ENCODE assay signal across 15 cellular contexts in genomic region chr11:1017269-1018005, GRCh38. TPM values are rescaled to one million over a fixed set of nuclear protein-coding genes. Genes with fewer than 3 reads are reported as not detected.
DNase-seq lines count a peak whose midpoint lies in the region; ATAC-seq and FAIRE-seq lines count a peak whose summit lies in the region.
"Had no signal": no experiment of that assay in that cellular context is flagged by ENCODE, and none has a peak within 500 bp of the region (broad histone marks: within the 10 kb centered on the region; RNA-seq: fewer than 3 reads in every experiment).

No MANE protein-coding gene starts in this region.

- H3K27me3 Mint-ChIP-seq in activated CD4-positive, alpha-beta T cell treated with anti-CD3 and anti-CD28 coated beads, Interleukin-2, amount 10 ng/mL, durations not matched to agents 24 days and 14 days: no peaks in the 10 kb centered on the region
- H3K27me3 Mint-ChIP-seq in activated T-helper 1 cell treated with anti-CD3 and anti-CD28 coated beads, Interleukin-12 subunit alpha, Interleukin-12 subunit beta, Interleukin-2, Interleukin-4 antibody, amounts not matched to agents 30 ng/mL and 10 ng/mL and 1 ng/mL, durations not matched to agents 14 hours and 24 hours and 36 hours (ENCODE audit: insufficient read depth): no peaks in the 10 kb centered on the region

- intact Hi-C loops in activated CD4-positive, alpha-beta T cell treated with anti-CD3 and anti-CD28 coated beads, Interleukin-2, amount 10 ng/mL, durations not matched to agents 24 days and 14 days (cut with micrococcal nuclease): no loop called here
- intact Hi-C loops in activated T-helper 1 cell treated with anti-CD3 and anti-CD28 coated beads, Interleukin-12 subunit alpha, Interleukin-12 subunit beta, Interleukin-2, Interleukin-4 antibody, amounts not matched to agents 30 ng/mL and 10 ng/mL and 1 ng/mL, durations not matched to agents 14 hours and 24 hours and 36 hours (cut with micrococcal nuclease): no loop called here

- peaks cover 0 to 2% of the 10 kb centered on the region in 2 donors for H3K36me3 ChIP-seq in small intestine (ENCODE audit: control insufficient read depth in 2 of 2, insufficient read depth in 2 of 2, low read length in 2 of 2)

- peaks cover 7% of the 10 kb centered on the region for H3K36me3 Mint-ChIP-seq in activated CD4-positive, alpha-beta T cell treated with anti-CD3 and anti-CD28 coated beads, Interleukin-2, amount 10 ng/mL, durations not matched to agents 24 days and 14 days (ENCODE audit: low read depth)
- H3K36me3 Mint-ChIP-seq in activated T-helper 1 cell treated with anti-CD3 and anti-CD28 coated beads, Interleukin-12 subunit alpha, Interleukin-12 subunit beta, Interleukin-2, Interleukin-4 antibody, amounts not matched to agents 30 ng/mL and 10 ng/mL and 1 ng/mL, durations not matched to agents 14 hours and 24 hours and 36 hours (ENCODE audit: low read depth): peaks cover 14% of the 10 kb centered on the region

- peak; percentile 60 for DNase-seq in activated CD4-positive, alpha-beta T cell treated with anti-CD3 and anti-CD28 coated beads, Interleukin-2, amount 10 ng/mL, durations not matched to agents 24 days and 14 days
- no peak for DNase-seq in activated CD4-positive, alpha-beta T cell treated with anti-CD3 and anti-CD28 coated beads for 48 hours
- DNase-seq in activated T-helper 1 cell treated with anti-CD3 and anti-CD28 coated beads, Interleukin-12 subunit alpha, Interleukin-12 subunit beta, Interleukin-2, Interleukin-4 antibody, amounts not matched to agents 30 ng/mL and 10 ng/mL and 1 ng/mL, durations not matched to agents 14 hours and 24 hours and 36 hours (ENCODE audit: low spot score): no peak
- DNase-seq in iris pigment epithelial cell (ENCODE audit: low read depth) (peak; percentile 9), small intestine (peak; percentile 4), hepatic stellate cell (ENCODE audit: low spot score) (no peak), SW480 (ENCODE audit: low spot score) (no peak)
- DNase-seq: caudate nucleus, DMS53, foreskin fibroblast, NCI-H1105 had no signal

- H3K27me3 ChIP-seq in small intestine (ENCODE audit: control insufficient read depth in 2 of 2, insufficient read depth in 2 of 2, low read length in 2 of 2): no peaks in the 10 kb centered on the region

- 83 to 88% (median 84%) methylated on average over 12 of the region's 12 CpGs for WGBS in small intestine, 3 donors

- H3K4me3 ChIP-seq in small intestine (ENCODE audit: low read depth in 1 of 2, low read length in 2 of 2): no peak overlapping the region
- H3K4me3 ChIP-seq: skin epidermis had no signal

- ATAC-seq in GM21528 (IDR thresholded peaks at IDR 0.05; ENCODE audit: low FRiP score, unreplicated experiment): no peak

- peak overlapping the region; percentile 0 for H3K27ac Mint-ChIP-seq in activated CD4-positive, alpha-beta T cell treated with anti-CD3 and anti-CD28 coated beads, Interleukin-2, amount 10 ng/mL, durations not matched to agents 24 days and 14 days
- peak overlapping the region; percentile 4 for H3K27ac Mint-ChIP-seq in activated T-helper 1 cell treated with anti-CD3 and anti-CD28 coated beads, Interleukin-12 subunit alpha, Interleukin-12 subunit beta, Interleukin-2, Interleukin-4 antibody, amounts not matched to agents 30 ng/mL and 10 ng/mL and 1 ng/mL, durations not matched to agents 14 hours and 24 hours and 36 hours

- H3K9me3 ChIP-seq in small intestine (ENCODE audit: control insufficient read depth, low read depth): no peaks in the 10 kb centered on the region

- H3K9me3 Mint-ChIP-seq in activated CD4-positive, alpha-beta T cell treated with anti-CD3 and anti-CD28 coated beads, Interleukin-2, amount 10 ng/mL, durations not matched to agents 24 days and 14 days: peaks cover 20% of the 10 kb centered on the region
- H3K9me3 Mint-ChIP-seq in activated T-helper 1 cell treated with anti-CD3 and anti-CD28 coated beads, Interleukin-12 subunit alpha, Interleukin-12 subunit beta, Interleukin-2, Interleukin-4 antibody, amounts not matched to agents 30 ng/mL and 10 ng/mL and 1 ng/mL, durations not matched to agents 14 hours and 24 hours and 36 hours: peaks cover 24% of the 10 kb centered on the region

- no peak for FAIRE-seq in small intestine (lab: Jason Lieb, UNC)

- no peak overlapping the region for H3K27ac ChIP-seq in small intestine (ENCODE audit: low read depth in 1 of 2, low read length in 1 of 2)
- H3K27ac ChIP-seq: 22Rv1, skin epidermis had no signal

- no peak overlapping the region for H3K4me3 Mint-ChIP-seq in activated CD4-positive, alpha-beta T cell treated with anti-CD3 and anti-CD28 coated beads, Interleukin-2, amount 10 ng/mL, durations not matched to agents 24 days and 14 days
- no peak overlapping the region for H3K4me3 Mint-ChIP-seq in activated T-helper 1 cell treated with anti-CD3 and anti-CD28 coated beads, Interleukin-12 subunit alpha, Interleukin-12 subunit beta, Interleukin-2, Interleukin-4 antibody, amounts not matched to agents 30 ng/mL and 10 ng/mL and 1 ng/mL, durations not matched to agents 14 hours and 24 hours and 36 hours
- H3K4me3 Mint-ChIP-seq: T-helper 1 cell treated with Interleukin-12 subunit alpha and Interleukin-12 subunit beta and Interleukin-4 antibody, amounts not matched to agents 30 μg/mL and 1 μg/mL, for 36 hours had no signal

- H3K4me1 Mint-ChIP-seq in activated CD4-positive, alpha-beta T cell treated with anti-CD3 and anti-CD28 coated beads, Interleukin-2, amount 10 ng/mL, durations not matched to agents 24 days and 14 days: peaks cover 19% of the 10 kb centered on the region
- H3K4me1 Mint-ChIP-seq in activated T-helper 1 cell treated with anti-CD3 and anti-CD28 coated beads, Interleukin-12 subunit alpha, Interleukin-12 subunit beta, Interleukin-2, Interleukin-4 antibody, amounts not matched to agents 30 ng/mL and 10 ng/mL and 1 ng/mL, durations not matched to agents 14 hours and 24 hours and 36 hours (ENCODE audit: low read depth): peaks cover 21% of the 10 kb centered on the region

- H3K4me1 ChIP-seq in small intestine (ENCODE audit: control insufficient read depth in 2 of 2, insufficient read depth in 1 of 2, low read depth in 1 of 2, low read length in 1 of 2): no peaks in the 10 kb centered on the region

RNA-seq across cellular contexts. Expression of gene MUC6, which starts 19.1 kb away (rescaled TPM):
- total RNA-seq in activated CD4-positive, alpha-beta T cell treated with anti-CD3 and anti-CD28 coated beads, Interleukin-2, amount 10 ng/mL, durations not matched to agents 24 days and 14 days: not detected in 2 replicates
- not detected in 2 replicates for total RNA-seq in activated T-helper 1 cell treated with anti-CD3 and anti-CD28 coated beads, Interleukin-12 subunit alpha, Interleukin-12 subunit beta, Interleukin-2, Interleukin-4 antibody, amounts not matched to agents 30 ng/mL and 10 ng/mL and 1 ng/mL, durations not matched to agents 14 hours and 24 hours and 36 hours
- polyA plus RNA-seq in small intestine: under 1 TPM in 2 of 3 donors, not detected in 1; 0.22 to 0.34 TPM

RNA-seq across cellular contexts. Expression of gene MUC2, which starts 57.2 kb away (rescaled TPM):
- not detected in 2 replicates for total RNA-seq in activated CD4-positive, alpha-beta T cell treated with anti-CD3 and anti-CD28 coated beads, Interleukin-2, amount 10 ng/mL, durations not matched to agents 24 days and 14 days
- not detected in 2 replicates for total RNA-seq in activated T-helper 1 cell treated with anti-CD3 and anti-CD28 coated beads, Interleukin-12 subunit alpha, Interleukin-12 subunit beta, Interleukin-2, Interleukin-4 antibody, amounts not matched to agents 30 ng/mL and 10 ng/mL and 1 ng/mL, durations not matched to agents 14 hours and 24 hours and 36 hours
- 10 to 100 TPM in 1 of 3 donors, 1 to 10 TPM in 2; 3.0 to 57.2 (median 4.5) TPM for polyA plus RNA-seq in small intestine

Comparison
In these comparisons a context has a peak if more than half of its experiments do, and no peak if none do; other contexts are left out.
1. DNase-seq: peak in activated CD4-positive, alpha-beta T cell treated with anti-CD3 and anti-CD28 coated beads, Interleukin-2, amount 10 ng/mL, durations not matched to agents 24 days and 14 days (single experiment), iris pigment epithelial cell (single experiment) and small intestine (single experiment); none in activated CD4-positive, alpha-beta T cell treated with anti-CD3 and anti-CD28 coated beads for 48 hours (single experiment), activated T-helper 1 cell treated with anti-CD3 and anti-CD28 coated beads, Interleukin-12 subunit alpha, Interleukin-12 subunit beta, Interleukin-2, Interleukin-4 antibody, amounts not matched to agents 30 ng/mL and 10 ng/mL and 1 ng/mL, durations not matched to agents 14 hours and 24 hours and 36 hours (single experiment), hepatic stellate cell (single experiment) and SW480 (single experiment).